ENCODE assay signal across 24 cellular contexts in the genomic region with DNA sequence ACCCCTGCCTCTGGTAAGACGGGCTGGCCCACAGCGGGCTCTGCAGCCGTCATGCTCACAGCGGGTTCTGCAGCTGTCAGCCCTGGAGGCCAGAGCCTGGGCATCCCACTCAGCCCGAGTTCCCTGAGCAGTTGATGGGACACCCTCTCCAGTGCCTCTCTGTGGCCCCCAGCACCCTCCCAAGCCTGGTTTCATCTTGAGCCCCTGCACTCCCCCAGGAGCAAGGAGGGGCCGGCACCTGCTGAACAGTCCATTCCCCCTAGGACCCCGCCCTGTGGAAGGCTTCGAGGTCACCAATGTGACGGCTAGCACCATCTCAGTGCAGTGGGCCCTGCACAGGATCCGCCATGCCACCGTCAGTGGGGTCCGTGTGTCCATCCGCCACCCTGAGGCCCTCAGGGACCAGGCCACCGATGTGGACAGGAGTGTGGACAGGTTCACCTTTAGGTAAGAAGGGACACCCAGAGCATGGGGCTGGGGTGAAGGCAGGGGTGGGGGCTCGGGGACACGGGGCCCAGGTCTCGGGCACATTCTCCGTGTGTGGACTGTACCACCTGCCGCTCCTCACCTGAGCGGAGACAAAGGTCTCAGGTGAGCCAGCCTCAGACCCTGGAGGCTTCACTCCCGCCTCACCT. TPM values are rescaled to one million over a fixed set of nuclear protein-coding genes. Genes with fewer than 3 reads are reported as not detected.
DNase-seq lines count a peak whose midpoint lies in the region; ATAC-seq, FAIRE-seq and TF ChIP-seq lines count a peak whose summit lies in the region.
"Had no signal": no experiment of that assay in that cellular context is flagged by ENCODE, and none has a peak within 500 bp of the region (broad histone marks: within the 10 kb centered on the region; RNA-seq: fewer than 3 reads in every experiment).

No MANE protein-coding gene starts in this region.

- H3K4me3 Mint-ChIP-seq in stimulated activated effector memory CD8-positive, alpha-beta T cell treated with anti-CD3 and anti-CD28 coated beads, Interleukin-12 subunit alpha, Interleukin-12 subunit beta, amount 100 ng/mL, for 72 hours = no peak overlapping the region
- H3K4me3 Mint-ChIP-seq: CD4-positive, CD25-positive, alpha-beta regulatory T cell had no signal

- H3K27ac ChIP-seq in left ventricle myocardium inferior (replicated peaks) (no peak overlapping the region), dorsolateral prefrontal cortex (no peak overlapping the region), lung (ENCODE audit: low read depth in 1 of 2, low read length in 1 of 2) (no peak overlapping the region)
- H3K27ac ChIP-seq: KMS-11, Peyer's patch, SJCRH30 had no signal

- no peaks in the 10 kb centered on the region for H3K9me3 Mint-ChIP-seq in stimulated activated effector memory CD8-positive, alpha-beta T cell treated with anti-CD3 and anti-CD28 coated beads, Interleukin-12 subunit alpha, Interleukin-12 subunit beta, amount 100 ng/mL, for 72 hours
- H3K9me3 Mint-ChIP-seq: CD4-positive, CD25-positive, alpha-beta regulatory T cell had no signal

- no peak for ATAC-seq in Right ventricle myocardium inferior
- no peak for ATAC-seq in lung (ENCODE audit: insufficient read depth, low FRiP score)
- no peak for ATAC-seq in stimulated activated effector memory CD8-positive, alpha-beta T cell treated with anti-CD3 and anti-CD28 coated beads, Interleukin-12 subunit alpha, Interleukin-12 subunit beta, amount 100 ng/mL, for 72 hours

- H3K4me3 ChIP-seq in left ventricle myocardium inferior = no peak overlapping the region
- H3K4me3 ChIP-seq in dorsolateral prefrontal cortex = no peak overlapping the region
- H3K4me3 ChIP-seq in lung = no peak overlapping the region
- H3K4me3 ChIP-seq: Peyer's patch, SJCRH30 had no signal

- TF ChIP-seq CTCF in left ventricle myocardium inferior (IDR thresholded peaks at IDR 0.05; ENCODE audit: borderline replicate concordance) = no peak
- TF ChIP-seq CTCF in dorsolateral prefrontal cortex (IDR thresholded peaks at IDR 0.05 in 54 of 56, conservative IDR thresholded peaks at IDR 0.05 in 2 of 56; ENCODE audit: low read depth in 1 of 56, partially characterized antibody in 56 of 56) = no peak
- no peak for TF ChIP-seq CTCF in lung (IDR thresholded peaks at IDR 0.05; ENCODE audit: control extremely low read depth, extremely low read depth)

- H3K9me3 ChIP-seq in left ventricle myocardium inferior (replicated peaks) = no peaks in the 10 kb centered on the region
- no peaks in the 10 kb centered on the region for H3K9me3 ChIP-seq in lung (ENCODE audit: control insufficient read depth in 2 of 2, insufficient read depth in 1 of 2, low read length in 1 of 2)
- H3K9me3 ChIP-seq: BE2C, Peyer's patch, SJCRH30 had no signal

- no peak for FAIRE-seq in GM19239 (lab: Jason Lieb, UNC)
- FAIRE-seq: A204.1, GM12891, H1 had no signal

- DNase-seq in Right ventricle myocardium inferior (ENCODE audit: missing footprints) (peak; percentile 33), left ventricle myocardium inferior (no peak), dorsolateral prefrontal cortex (peak in 6 of 10 donors; percentile 1 to 29 (median 25)), lung (ENCODE audit: low spot score) (peak; percentile 25), GM19239 (ENCODE audit: insufficient read length, low spot score) (no peak), mucosa of gallbladder (ENCODE audit: low spot score) (no peak), erythroblast (lab: John Stamatoyannopoulos, UW) (no peak)
- DNase-seq in stimulated activated effector memory CD8-positive, alpha-beta T cell treated with anti-CD3 and anti-CD28 coated beads, Interleukin-12 subunit alpha, Interleukin-12 subunit beta, amount 100 ng/mL, for 72 hours (ENCODE audit: low spot score in 2 of 2) = peak in 1 of 2 donors; percentile 28
- DNase-seq: BE2C; CD4-positive, CD25-positive, alpha-beta regulatory T cell; DMS79 treated with DMSO at 0.1 percent for 48 hours; IMR-90; NCI-H1092 treated with DMSO at 0.1 percent for 48 hours; NCI-H1436 treated with DMSO at 0.1 percent for 48 hours; NCI-H1930; NCI-H345; NCI-H524; NCI-H82; SJCRH30 had no signal

- H3K36me3 Mint-ChIP-seq in stimulated activated effector memory CD8-positive, alpha-beta T cell treated with anti-CD3 and anti-CD28 coated beads, Interleukin-12 subunit alpha, Interleukin-12 subunit beta, amount 100 ng/mL, for 72 hours = peaks cover 4% of the 10 kb centered on the region

- intact Hi-C loops in Right ventricle myocardium inferior (cut with DNase I) (no loop called here), left ventricle myocardium inferior (cut with micrococcal nuclease) (no loop called here), dorsolateral prefrontal cortex (cut with DNase I) (no loop called here)

- no peak for TF ChIP-seq POLR2A in erythroblast (IDR thresholded peaks at IDR 0.05; ENCODE audit: low read length)

- WGBS in lung, 2 donors = 95% methylated on average over 21 of the region's 21 CpGs

- peaks cover 52% of the 10 kb centered on the region for H3K36me3 ChIP-seq in left ventricle myocardium inferior
- peaks cover 0 to 52% of the 10 kb centered on the region in 2 donors for H3K36me3 ChIP-seq in lung (ENCODE audit: control insufficient read depth in 2 of 2, insufficient read depth in 2 of 2, low read length in 2 of 2)
- H3K36me3 ChIP-seq: BE2C, SJCRH30 had no signal

- peaks cover 8% of the 10 kb centered on the region for H3K4me1 Mint-ChIP-seq in stimulated activated effector memory CD8-positive, alpha-beta T cell treated with anti-CD3 and anti-CD28 coated beads, Interleukin-12 subunit alpha, Interleukin-12 subunit beta, amount 100 ng/mL, for 72 hours

- H3K27me3 ChIP-seq in left ventricle myocardium inferior (ENCODE audit: low read depth) = peaks cover 8% of the 10 kb centered on the region
- peaks cover 0 to 4% (median 0%) of the 10 kb centered on the region in 45 donors for H3K27me3 ChIP-seq in dorsolateral prefrontal cortex
- no peaks in the 10 kb centered on the region for H3K27me3 ChIP-seq in lung (ENCODE audit: control insufficient read depth, insufficient read depth)
- H3K27me3 ChIP-seq: BE2C, Peyer's patch, SJCRH30 had no signal

- H3K27ac Mint-ChIP-seq in stimulated activated effector memory CD8-positive, alpha-beta T cell treated with anti-CD3 and anti-CD28 coated beads, Interleukin-12 subunit alpha, Interleukin-12 subunit beta, amount 100 ng/mL, for 72 hours = peak overlapping the region; percentile 23

- peaks cover 11% of the 10 kb centered on the region for H3K4me1 ChIP-seq in left ventricle myocardium inferior
- H3K4me1 ChIP-seq in lung (ENCODE audit: control insufficient read depth in 2 of 2, insufficient read depth in 2 of 2, low read length in 2 of 2) = peaks cover 0 to 4% of the 10 kb centered on the region in 2 donors
- H3K4me1 ChIP-seq: BE2C had no signal

RNA-seq across cellular contexts. Expression of a gene that starts 34.5 kb away (rescaled TPM):
- total RNA-seq in Right ventricle myocardium inferior (23.0 TPM), left ventricle myocardium inferior (19.5 TPM), dorsolateral prefrontal cortex (10 to 100 TPM; 34.2 to 84.6 (median 58.4) TPM), lung (10 to 100 TPM; 24.7 to 50.1 TPM), mucosa of gallbladder (32.7 TPM)
- polyA plus RNA-seq in lung = 10 to 100 TPM; 23.5 to 30.3 TPM

Comparison
In these comparisons a context has a peak if more than half of its experiments do, and no peak if none do; other contexts are left out.
1. DNase-seq: peak in Right ventricle myocardium inferior (single experiment), dorsolateral prefrontal cortex (6 of 10) and lung (single experiment); none in left ventricle myocardium inferior (single experiment), GM19239 (single experiment), mucosa of gallbladder (single experiment) and erythroblast (0 of 2).